8 cellular contexts compared by ENCODE assay signal in genomic region chr19:7920520-7921301, GRCh38. TPM values are rescaled to one million over a fixed set of nuclear protein-coding genes. Genes with fewer than 3 reads are reported as not detected.
A peak's percentile ranks its signal among the peaks of the same experiment; 100 is the strongest.
DNase-seq lines count a peak whose midpoint lies in the region; ATAC-seq, FAIRE-seq and TF ChIP-seq lines count a peak whose summit lies in the region.

No MANE protein-coding gene starts in this region.

- no peak for FAIRE-seq in D721Med (lab: Jason Lieb, UNC)

- H3K27me3 Mint-ChIP-seq in activated T-cell treated with anti-CD3 and anti-CD28 coated beads, Interleukin-2, amount 50 U/mL, for 4 hours (ENCODE audit: low read depth), result peaks cover 21% of the 10 kb centered on the region

- H3K36me3 ChIP-seq in PC-9 (ENCODE audit: low read depth), result no peaks in the 10 kb centered on the region

- H3K4me3 Mint-ChIP-seq in activated T-cell treated with anti-CD3 and anti-CD28 coated beads, Interleukin-2, amount 50 U/mL, for 4 hours, result peak overlapping the region; percentile 86

- H3K9me3 Mint-ChIP-seq in activated T-cell treated with anti-CD3 and anti-CD28 coated beads, Interleukin-2, amount 50 U/mL, for 4 hours, result no peaks in the 10 kb centered on the region

- H3K27me3 ChIP-seq in PC-9 (ENCODE audit: insufficient read depth, low read depth), result peaks cover 15% of the 10 kb centered on the region

- peaks cover 40% of the 10 kb centered on the region for H3F3A ChIP-seq in PC-9 (ENCODE audit: insufficient read depth, low read depth)

- peak overlapping the region; percentile 98 for H3K4me2 ChIP-seq in PC-9

- H3K9me2 ChIP-seq in PC-9 (ENCODE audit: insufficient read depth), result no peaks in the 10 kb centered on the region

- no peaks in the 10 kb centered on the region; the same call in 1 of the 2 replicates for H4K20me1 ChIP-seq in PC-9 (ENCODE audit: insufficient read depth)

- no peaks in the 10 kb centered on the region for H3K9me3 ChIP-seq in PC-9 (ENCODE audit: insufficient read depth, low read depth)

- intact Hi-C loops in PC-9 (cut with micrococcal nuclease; ENCODE audit: unreplicated experiment), result loop anchor here (1.0 to 10.0 kb wide), 3 partner anchors 50 to 246 kb away; partner anchors contain the start of gene MCEMP1

- no TSS peak for BruUV-seq in PC-9 (replicated peaks; lab: Mats Ljungman, UMichigan)

- CTCF ChIA-PET in PC-9 (lab: Charles Lee), result interaction anchor here (0.6 to 2.3 kb wide), 10 partner anchors 10 to 421 kb away, joined by 3 to 20 read pairs (median 5); partner anchors contain the start of genes MAP2K7 and TIMM44

- H3K79me2 ChIP-seq in PC-9 (ENCODE audit: low read depth), result 0 out of 2 replicates have a peak, but pooled peaks cover 5% of the 10 kb centered on the region

- peaks cover 38% of the 10 kb centered on the region for H3K4me1 Mint-ChIP-seq in activated T-cell treated with anti-CD3 and anti-CD28 coated beads, Interleukin-2, amount 50 U/mL, for 4 hours (ENCODE audit: low read depth)

- POLR2A ChIA-PET in PC-9 (lab: Charles Lee; ENCODE audit: unreplicated experiment), result interaction anchor here (0.6 to 1.5 kb wide), 17 partner anchors 17 to 851 kb away, joined by 3 to 39 read pairs (median 5); partner anchors contain the start of genes MAP2K7, PET100, TIMM44 and XAB2

- TF ChIP-seq CTCF in D721Med (IDR thresholded peaks at IDR 0.05; ENCODE audit: insufficient read depth, missing control alignments) (no peak), PC-9 (conservative IDR thresholded peaks at IDR 0.05) (no peak)

- peak overlapping the region; percentile 46 for H3K27ac ChIP-seq in PC-9

- H3K4me1 ChIP-seq in PC-9 (replicated peaks; ENCODE audit: insufficient read depth), result peaks cover 23% of the 10 kb centered on the region

- no peaks in the 10 kb centered on the region for H3K36me3 Mint-ChIP-seq in activated T-cell treated with anti-CD3 and anti-CD28 coated beads, Interleukin-2, amount 50 U/mL, for 4 hours (ENCODE audit: insufficient read depth)

- ATAC-seq in GM21526 (IDR thresholded peaks at IDR 0.05; ENCODE audit: low FRiP score, unreplicated experiment) (peak; percentile 9), esophagus mucosa (peak; percentile 87)
- peak; percentile 50 to 55 for ATAC-seq in activated T-cell treated with anti-CD3 and anti-CD28 coated beads, Interleukin-2, amount 50 U/mL, for 4 hours

- H2AFZ ChIP-seq in PC-9, result peak overlapping the region; percentile 87

- DNase-seq in D721Med (ENCODE audit: insufficient read length, low spot score) (peak; percentile 83), PC-9 (peak; percentile 83 to 94), myocyte (ENCODE audit: low read depth) (peak; percentile 96)
- DNase-seq in Jurkat, Clone E6-1 (ENCODE audit: low read depth, low spot score), result peak; percentile 89
- DNase-seq in activated T-cell treated with anti-CD3 and anti-CD28 coated beads, Interleukin-2, amount 50 U/mL, for 4 hours, result peak; percentile 100
- DNase-seq in stimulated activated CD8-positive, alpha-beta memory T cell treated with anti-CD3 and anti-CD28 coated beads, Interleukin-7, amount 100 ng/mL, for 24 hours (ENCODE audit: low read depth), result peak; percentile 100

- peak overlapping the region; percentile 67 for H3K4me3 ChIP-seq in Jurkat, Clone E6-1 (ENCODE audit: low read length)
- peak overlapping the region; percentile 77 for H3K4me3 ChIP-seq in PC-9

RNA-seq across cellular contexts. Expression of gene SNAPC2, which starts 0.6 kb away (rescaled TPM):
- 32.2 TPM for polyA plus RNA-seq in Jurkat, Clone E6-1 (2012; ENCODE audit: insufficient read depth, insufficient read length)
- total RNA-seq in PC-9 (2021) (37.5 and 42.1 TPM in 2 replicates), esophagus mucosa (7.9 TPM), myocyte (21.5 and 27.5 TPM in 2 replicates)
- total RNA-seq in activated T-cell treated with anti-CD3 and anti-CD28 coated beads, Interleukin-2, amount 50 U/mL, for 4 hours, result 10 to 100 TPM; 16.7 to 20.0 (median 18.8) TPM
- 17.3 TPM for polyA plus RNA-seq in myocyte (2012)

RNA-seq across cellular contexts. Expression of gene CTXN1, which starts 5.2 kb away (rescaled TPM):
- polyA plus RNA-seq in Jurkat, Clone E6-1 (2012; ENCODE audit: insufficient read depth, insufficient read length), result 33.5 TPM
- total RNA-seq in PC-9 (2021) (54.5 and 71.2 TPM in 2 replicates), esophagus mucosa (not detected), myocyte (5.0 and 7.5 TPM in 2 replicates)
- total RNA-seq in activated T-cell treated with anti-CD3 and anti-CD28 coated beads, Interleukin-2, amount 50 U/mL, for 4 hours, result 1 to 10 TPM in 1 of 3 donors, under 1 TPM in 2; 0.71 to 1.4 (median 0.95) TPM
- polyA plus RNA-seq in myocyte (2012), result 20.0 TPM

RNA-seq across cellular contexts. Expression of gene TGFBR3L, which starts 6.1 kb away (rescaled TPM):
- 23.7 TPM for polyA plus RNA-seq in Jurkat, Clone E6-1 (2012; ENCODE audit: insufficient read depth, insufficient read length)
- total RNA-seq in PC-9 (2021) (2.0 and 2.3 TPM in 2 replicates), esophagus mucosa (0.72 TPM), myocyte (0.21 and 4.2 TPM in 2 replicates)
- 1 to 10 TPM in 2 of 3 donors, under 1 TPM in 1; 0.74 to 2.4 (median 1.4) TPM for total RNA-seq in activated T-cell treated with anti-CD3 and anti-CD28 coated beads, Interleukin-2, amount 50 U/mL, for 4 hours
- 0.98 TPM for polyA plus RNA-seq in myocyte (2012)

RNA-seq across cellular contexts. Expression of gene MAP2K7, which starts 17.0 kb away (rescaled TPM):
- polyA plus RNA-seq in Jurkat, Clone E6-1 (2012; ENCODE audit: insufficient read depth, insufficient read length), result 30.5 TPM
- total RNA-seq in PC-9 (2021) (52.4 and 54.0 TPM in 2 replicates), esophagus mucosa (15.4 TPM), myocyte (13.1 and 16.0 TPM in 2 replicates)
- total RNA-seq in activated T-cell treated with anti-CD3 and anti-CD28 coated beads, Interleukin-2, amount 50 U/mL, for 4 hours, result 10 to 100 TPM; 40.4 to 44.0 (median 43.3) TPM
- 25.3 TPM for polyA plus RNA-seq in myocyte (2012)

RNA-seq across cellular contexts. Expression of gene TIMM44, which starts 22.8 kb away (rescaled TPM):
- 60.1 TPM for polyA plus RNA-seq in Jurkat, Clone E6-1 (2012; ENCODE audit: insufficient read depth, insufficient read length)
- total RNA-seq in PC-9 (2021) (72.8 and 74.6 TPM in 2 replicates), esophagus mucosa (43.8 TPM), myocyte (72.6 and 88.3 TPM in 2 replicates)
- 100 to 1,000 TPM; 180 to 193 (median 190) TPM for total RNA-seq in activated T-cell treated with anti-CD3 and anti-CD28 coated beads, Interleukin-2, amount 50 U/mL, for 4 hours
- polyA plus RNA-seq in myocyte (2012), result 52.4 TPM

Comparison
In these comparisons a context has a peak if more than half of its experiments do, and no peak if none do; other contexts are left out.
1. Peak in every context shown above with its lines: DNase-seq, ATAC-seq, H3K4me3 ChIP-seq and H3K27ac ChIP-seq.
2. ATAC-seq: peak in every context shown above with its lines; median percentile 87 in esophagus mucosa; 52 in activated T-cell treated with anti-CD3 and anti-CD28 coated beads, Interleukin-2, amount 50 U/mL, for 4 hours; 9 in GM21526.